In the genomic region with DNA sequence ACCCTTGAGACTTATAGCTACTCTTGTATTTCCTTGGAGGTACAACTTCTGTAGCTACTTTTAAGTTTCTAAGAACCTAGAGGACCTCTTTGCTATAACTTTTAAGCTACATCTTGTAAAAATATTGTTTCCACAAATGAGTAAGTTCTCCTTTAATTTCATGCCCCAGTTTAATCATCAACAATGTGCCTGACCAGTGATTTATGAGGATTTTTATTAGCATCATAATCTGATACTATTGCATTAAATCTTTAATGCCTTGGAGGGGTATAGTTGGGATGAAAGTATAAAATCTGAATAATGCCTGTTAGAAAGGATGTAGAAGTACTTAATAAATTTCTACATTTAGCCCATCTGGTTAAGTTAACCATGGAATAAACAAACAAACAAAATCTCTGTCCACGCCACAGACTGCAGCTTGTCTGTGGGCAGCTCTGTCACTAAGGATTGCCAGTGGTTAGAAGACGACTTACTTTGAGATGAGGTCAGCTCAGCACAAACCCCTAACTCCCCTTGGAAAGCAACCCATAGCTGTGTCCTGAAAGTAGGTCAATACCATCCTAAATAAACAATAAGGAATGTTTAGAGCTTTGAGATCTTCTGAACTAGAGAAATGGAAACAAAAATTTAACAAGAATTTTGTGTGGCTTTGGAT, we compare ENCODE assay signal across 28 cellular contexts. TPM values are rescaled to one million over a fixed set of nuclear protein-coding genes. Genes with fewer than 3 reads are reported as not detected.
DNase-seq lines count a peak whose midpoint lies in the region; ATAC-seq, FAIRE-seq and TF ChIP-seq lines count a peak whose summit lies in the region.
"Had no signal": no experiment of that assay in that cellular context is flagged by ENCODE, and none has a peak within 500 bp of the region (broad histone marks: within the 10 kb centered on the region; RNA-seq: fewer than 3 reads in every experiment).

No MANE protein-coding gene starts in this region.

- DNase-seq in AG20443 (ENCODE audit: low spot score), result peak; percentile 9
- DNase-seq in HEK293T (ENCODE audit: extremely low spot score), result peak; percentile 19
- peak; percentile 25 for DNase-seq in astrocyte (ENCODE audit: low read depth)
- DNase-seq in chondrocyte (ENCODE audit: low spot score), result no peak
- DNase-seq in pons (ENCODE audit: low spot score), result no peak
- DNase-seq: activated CD4-positive, alpha-beta T cell treated with anti-CD3 and anti-CD28 coated beads, Interleukin-2, amount 10 ng/mL, durations not matched to agents 24 days and 14 days; activated CD8-positive, alpha-beta memory T cell treated with anti-CD3 and anti-CD28 coated beads, Interleukin-2, amount 10 ng/mL, durations not matched to agents 7 days and 5 days; central memory CD4-positive, alpha-beta T cell; GM23248; KBM-7; mesendoderm; naive B cell; NCI-H1436; NCI-H510A treated with DMSO at 0.1 percent for 48 hours; occipital lobe; spleen; stimulated activated CD4-positive, alpha-beta T cell treated with anti-CD3 and anti-CD28 coated beads, Interleukin-2, amount 100 ng/mL, for 48 hours; upper lobe of right lung had no signal

- H2AFZ ChIP-seq in astrocyte (ENCODE audit: low read depth, low read length), result no peak overlapping the region
- H2AFZ ChIP-seq: GM23248 had no signal

- no peaks in the 10 kb centered on the region for H3K36me3 Mint-ChIP-seq in astrocyte (ENCODE audit: low read depth, unreplicated experiment)
- H3K36me3 Mint-ChIP-seq in chondrocyte (ENCODE audit: low read depth), result no peaks in the 10 kb centered on the region
- H3K36me3 Mint-ChIP-seq: naive B cell; stimulated activated effector memory CD8-positive, alpha-beta T cell treated with anti-CD3 and anti-CD28 coated beads, Interleukin-12 subunit alpha, Interleukin-12 subunit beta, amount 100 ng/mL, for 72 hours had no signal

- peaks cover 46% of the 10 kb centered on the region for H4K20me1 ChIP-seq in astrocyte (ENCODE audit: insufficient read depth, low read length)

- H3K4me2 ChIP-seq in astrocyte (ENCODE audit: low read length), result no peak overlapping the region

- H3K9me3 ChIP-seq in astrocyte (ENCODE audit: insufficient read depth, low read depth, low read length) (no peaks in the 10 kb centered on the region), neutrophil (no peaks in the 10 kb centered on the region)
- H3K9me3 ChIP-seq: ascending aorta, SJSA1, spleen, upper lobe of right lung had no signal

- FAIRE-seq in astrocyte (lab: Jason Lieb, UNC), result no peak
- FAIRE-seq: endothelial cell of umbilical vein had no signal

- no peaks in the 10 kb centered on the region for H3K4me1 ChIP-seq in astrocyte (ENCODE audit: insufficient read depth, low read length)
- H3K4me1 ChIP-seq in neutrophil (ENCODE audit: control insufficient read depth in 1 of 2, insufficient read depth in 1 of 2, low read depth in 1 of 2, low read length in 1 of 2), result peaks cover 62 to 64% of the 10 kb centered on the region in 2 experiments

- no peak for TF ChIP-seq POLR2A in GM18505 (IDR thresholded peaks at IDR 0.05; ENCODE audit: borderline replicate concordance, extremely low read depth, insufficient read depth, insufficient read length)

- H3K36me3 ChIP-seq in astrocyte (ENCODE audit: insufficient read depth, low read length) (no peaks in the 10 kb centered on the region), neutrophil (no peaks in the 10 kb centered on the region)
- H3K36me3 ChIP-seq: ascending aorta, SJSA1, spleen, upper lobe of right lung had no signal

- H3K9me3 Mint-ChIP-seq in astrocyte (ENCODE audit: unreplicated experiment), result no peaks in the 10 kb centered on the region
- no peaks in the 10 kb centered on the region for H3K9me3 Mint-ChIP-seq in chondrocyte (ENCODE audit: low read depth)
- H3K9me3 Mint-ChIP-seq: activated CD4-positive, alpha-beta T cell treated with anti-CD3 and anti-CD28 coated beads, Interleukin-2, amount 10 ng/mL, durations not matched to agents 24 days and 14 days; activated naive CD4-positive, alpha-beta T cell treated with anti-CD3 and anti-CD28 coated beads, Interleukin-2, amount 50 U/mL, for 72 hours; activated T-helper 17 cell treated with anti-CD3 and anti-CD28 coated beads, Interleukin-2, amount 50 U/mL, for 72 hours; naive B cell; stimulated activated effector memory CD8-positive, alpha-beta T cell treated with anti-CD3 and anti-CD28 coated beads, Interleukin-12 subunit alpha, Interleukin-12 subunit beta, amount 100 ng/mL, for 72 hours; T-helper 1 cell treated with Interleukin-12 subunit alpha and Interleukin-12 subunit beta and Interleukin-4 antibody, amounts not matched to agents 30 μg/mL and 1 μg/mL, for 36 hours had no signal

- H3K4me1 Mint-ChIP-seq in astrocyte (ENCODE audit: low read depth, unreplicated experiment) (peaks cover 7% of the 10 kb centered on the region), chondrocyte (ENCODE audit: low read depth) (peaks cover 14% of the 10 kb centered on the region)
- H3K4me1 Mint-ChIP-seq: activated CD8-positive, alpha-beta memory T cell treated with anti-CD3 and anti-CD28 coated beads, Interleukin-2, amount 10 ng/mL, durations not matched to agents 7 days and 5 days had no signal

- H3K9ac ChIP-seq in astrocyte (ENCODE audit: low read length), result no peak overlapping the region
- H3K9ac ChIP-seq: GM23248 had no signal

- no peak for ATAC-seq in GM18505 (IDR thresholded peaks at IDR 0.05; ENCODE audit: unreplicated experiment)
- no peak for ATAC-seq in GM19328 (IDR thresholded peaks at IDR 0.05; ENCODE audit: unreplicated experiment)
- ATAC-seq: activated CD8-positive, alpha-beta memory T cell treated with anti-CD3 and anti-CD28 coated beads, Interleukin-2, amount 10 ng/mL, durations not matched to agents 7 days and 5 days; activated naive CD4-positive, alpha-beta T cell treated with anti-CD3 and anti-CD28 coated beads, Interleukin-2, amount 50 U/mL, for 72 hours; activated T-helper 17 cell treated with anti-CD3 and anti-CD28 coated beads, Interleukin-2, amount 50 U/mL, for 72 hours; stimulated activated effector memory CD8-positive, alpha-beta T cell treated with anti-CD3 and anti-CD28 coated beads, Interleukin-12 subunit alpha, Interleukin-12 subunit beta, amount 100 ng/mL, for 72 hours; upper lobe of right lung had no signal

- POLR2A ChIA-PET in HEK293T (lab: Yijun Ruan, JAX), result interaction anchor here (1.0 kb wide), 1 partner anchor 84 kb away, joined by 6 read pairs; a partner anchor contains a TSS

- H3K4me3 ChIP-seq in astrocyte (ENCODE audit: insufficient read depth, low read depth, low read length) (no peak overlapping the region), neutrophil (ENCODE audit: low read depth in 1 of 2, low read length in 1 of 2) (no peak overlapping the region)
- H3K4me3 ChIP-seq: ascending aorta, GM23248, SJSA1, spleen, upper lobe of right lung had no signal

- no peak for TF ChIP-seq CTCF in astrocyte (IDR thresholded peaks at IDR 0.05; ENCODE audit: insufficient read depth, low read depth, low read length)
- no peak for TF ChIP-seq CTCF in neutrophil (IDR thresholded peaks at IDR 0.05)
- no peak for TF ChIP-seq CTCF in chondrocyte (IDR thresholded peaks at IDR 0.05)

- CTCF ChIA-PET in HEK293T (lab: Yijun Ruan, JAX), result interaction anchor here (1.2 kb wide), 1 partner anchor 8 kb away, joined by 3 read pairs; no protein-coding TSS in a partner anchor

- H3K4me3 Mint-ChIP-seq in astrocyte (ENCODE audit: unreplicated experiment) (no peak overlapping the region), chondrocyte (ENCODE audit: unreplicated experiment) (no peak overlapping the region)
- H3K4me3 Mint-ChIP-seq: activated CD4-positive, alpha-beta T cell treated with anti-CD3 and anti-CD28 coated beads, Interleukin-2, amount 10 ng/mL, durations not matched to agents 24 days and 14 days; activated CD8-positive, alpha-beta memory T cell treated with anti-CD3 and anti-CD28 coated beads, Interleukin-2, amount 10 ng/mL, durations not matched to agents 7 days and 5 days; activated T-helper 17 cell treated with anti-CD3 and anti-CD28 coated beads, Interleukin-2, amount 50 U/mL, for 72 hours; stimulated activated effector memory CD8-positive, alpha-beta T cell treated with anti-CD3 and anti-CD28 coated beads, Interleukin-12 subunit alpha, Interleukin-12 subunit beta, amount 100 ng/mL, for 72 hours; T-helper 1 cell treated with Interleukin-12 subunit alpha and Interleukin-12 subunit beta and Interleukin-4 antibody, amounts not matched to agents 30 μg/mL and 1 μg/mL, for 36 hours had no signal

- H3K27ac ChIP-seq in astrocyte (ENCODE audit: low read depth, low read length), result no peak overlapping the region
- peak overlapping the region; percentile 85 for H3K27ac ChIP-seq in neutrophil
- H3K27ac ChIP-seq: ascending aorta, GM23248, SJSA1, upper lobe of right lung had no signal

- H3K27ac Mint-ChIP-seq in astrocyte (ENCODE audit: unreplicated experiment) (no peak overlapping the region), chondrocyte (ENCODE audit: unreplicated experiment) (no peak overlapping the region)
- H3K27ac Mint-ChIP-seq: activated CD4-positive, alpha-beta T cell treated with anti-CD3 and anti-CD28 coated beads, Interleukin-2, amount 10 ng/mL, durations not matched to agents 24 days and 14 days; activated CD8-positive, alpha-beta memory T cell treated with anti-CD3 and anti-CD28 coated beads, Interleukin-2, amount 10 ng/mL, durations not matched to agents 7 days and 5 days; activated naive CD4-positive, alpha-beta T cell treated with anti-CD3 and anti-CD28 coated beads, Interleukin-2, amount 50 U/mL, for 72 hours; activated T-helper 17 cell treated with anti-CD3 and anti-CD28 coated beads, Interleukin-2, amount 50 U/mL, for 72 hours; stimulated activated effector memory CD8-positive, alpha-beta T cell treated with anti-CD3 and anti-CD28 coated beads, Interleukin-12 subunit alpha, Interleukin-12 subunit beta, amount 100 ng/mL, for 72 hours; T-helper 1 cell treated with Interleukin-12 subunit alpha and Interleukin-12 subunit beta and Interleukin-4 antibody, amounts not matched to agents 30 μg/mL and 1 μg/mL, for 36 hours had no signal

- H3K27me3 ChIP-seq in astrocyte (ENCODE audit: insufficient read depth, low read length), result no peaks in the 10 kb centered on the region
- H3K27me3 ChIP-seq in neutrophil, result no peaks in the 10 kb centered on the region
- H3K27me3 ChIP-seq: ascending aorta, SJSA1, spleen, upper lobe of right lung had no signal

- no peaks in the 10 kb centered on the region for H3K27me3 Mint-ChIP-seq in astrocyte (ENCODE audit: low read depth, unreplicated experiment)
- H3K27me3 Mint-ChIP-seq in chondrocyte (ENCODE audit: low read depth), result no peaks in the 10 kb centered on the region
- H3K27me3 Mint-ChIP-seq: activated CD4-positive, alpha-beta T cell treated with anti-CD3 and anti-CD28 coated beads, Interleukin-2, amount 10 ng/mL, durations not matched to agents 24 days and 14 days; activated CD8-positive, alpha-beta memory T cell treated with anti-CD3 and anti-CD28 coated beads, Interleukin-2, amount 10 ng/mL, durations not matched to agents 7 days and 5 days; activated T-helper 17 cell treated with anti-CD3 and anti-CD28 coated beads, Interleukin-2, amount 50 U/mL, for 72 hours; naive B cell had no signal

- peaks cover 43% of the 10 kb centered on the region for H3K79me2 ChIP-seq in astrocyte (ENCODE audit: insufficient read depth, low read length)

TF ChIP-seq in HEK293T, 16 proteins besides CTCF, POLR2A, EP300 and RAD21 (continues in another document):
- no peak for TF ChIP-seq NFRKB (IDR thresholded peaks at IDR 0.05)
- no peak for TF ChIP-seq FOXK2 (IDR thresholded peaks at IDR 0.05)

RNA-seq across cellular contexts. Expression of a gene that starts 18.3 kb away (rescaled TPM):
- total RNA-seq in astrocyte (18.4 and 22.1 TPM in 2 replicates), chondrocyte (12.7 to 13.0 TPM (median 12.7 TPM) in 3 replicates)

RNA-seq across cellular contexts. Expression of a gene that starts 32.1 kb away (rescaled TPM):
- total RNA-seq in astrocyte (38.2 and 41.4 TPM in 2 replicates), chondrocyte (14.8 to 16.1 TPM (median 15.5 TPM) in 3 replicates)

Comparison
In these comparisons a context has a peak if more than half of its experiments do, and no peak if none do; other contexts are left out.
1. DNase-seq: peak in AG20443 (single experiment), HEK293T (single experiment) and astrocyte (single experiment); none in chondrocyte (single experiment) and pons (single experiment).